Comparison of ENCODE assay signal across 8 cellular contexts in the genomic region with DNA sequence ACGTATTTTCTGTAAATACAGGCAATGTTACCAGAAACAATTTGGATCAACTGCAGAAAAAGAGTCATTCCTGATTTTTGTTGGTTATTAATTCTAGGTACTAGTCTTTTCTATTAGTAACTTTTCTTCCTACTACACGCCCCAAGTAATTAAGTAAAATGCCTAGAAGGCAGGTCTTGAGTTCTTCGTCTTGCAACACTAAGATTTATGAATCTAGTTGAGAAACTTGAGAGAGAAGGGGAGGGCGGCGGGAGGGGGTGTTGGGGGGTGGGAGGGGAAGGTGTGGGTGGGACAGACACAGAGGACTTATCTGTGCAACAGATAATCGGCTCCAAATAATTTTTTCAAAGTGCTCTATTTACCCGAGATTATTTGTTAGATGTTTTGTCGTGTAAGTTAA. TPM values are rescaled to one million over a fixed set of nuclear protein-coding genes. Genes with fewer than 3 reads are reported as not detected.
DNase-seq lines count a peak whose midpoint lies in the region; ATAC-seq, FAIRE-seq and TF ChIP-seq lines count a peak whose summit lies in the region.

No MANE protein-coding gene starts in this region.

- no peaks in the 10 kb centered on the region for H3K9me1 ChIP-seq in keratinocyte (ENCODE audit: control insufficient read depth, extremely low read depth, insufficient read depth, low read length)

- TF ChIP-seq CTCF in keratinocyte (optimal IDR thresholded peaks at IDR 0.05 in 1 of 3, IDR thresholded peaks at IDR 0.05 in 1 of 3, conservative IDR thresholded peaks at IDR 0.05 in 1 of 3; ENCODE audit: extremely low read depth in 1 of 3, insufficient read depth in 2 of 3, low read length in 3 of 3) (no peak), thyroid gland (IDR thresholded peaks at IDR 0.05) (no peak)

- peak overlapping the region; percentile 95 for H3K27ac Mint-ChIP-seq in activated CD8-positive, alpha-beta memory T cell treated with anti-CD3 and anti-CD28 coated beads, Interleukin-2, amount 10 ng/mL, durations not matched to agents 7 days and 5 days
- peak overlapping the region; percentile 91 for H3K27ac Mint-ChIP-seq in activated CD4-positive, alpha-beta memory T cell treated with anti-CD3 and anti-CD28 coated beads, Interleukin-2, amount 10 ng/mL, durations not matched to agents 7 days and 5 days

- H3K27ac ChIP-seq in keratinocyte (ENCODE audit: control insufficient read depth, insufficient read depth, low read length) (peak overlapping the region; percentile 87), thyroid gland (peak overlapping the region in 1 of 3 donors; percentile 93)

- no peaks in the 10 kb centered on the region for H3K9me3 Mint-ChIP-seq in activated CD8-positive, alpha-beta memory T cell treated with anti-CD3 and anti-CD28 coated beads, Interleukin-2, amount 10 ng/mL, durations not matched to agents 7 days and 5 days (ENCODE audit: low read depth)
- H3K9me3 Mint-ChIP-seq in activated CD4-positive, alpha-beta memory T cell treated with anti-CD3 and anti-CD28 coated beads, Interleukin-2, amount 10 ng/mL, durations not matched to agents 7 days and 5 days, result no peaks in the 10 kb centered on the region

- H3K4me1 ChIP-seq in keratinocyte (ENCODE audit: control insufficient read depth, extremely low read depth, insufficient read depth, low read length) (peaks cover 2% of the 10 kb centered on the region), thyroid gland (peaks cover 0 to 12% of the 10 kb centered on the region in 2 donors)

- peaks cover 23% of the 10 kb centered on the region for H3K36me3 Mint-ChIP-seq in activated CD8-positive, alpha-beta memory T cell treated with anti-CD3 and anti-CD28 coated beads, Interleukin-2, amount 10 ng/mL, durations not matched to agents 7 days and 5 days
- peaks cover 34% of the 10 kb centered on the region for H3K36me3 Mint-ChIP-seq in activated CD4-positive, alpha-beta memory T cell treated with anti-CD3 and anti-CD28 coated beads, Interleukin-2, amount 10 ng/mL, durations not matched to agents 7 days and 5 days (ENCODE audit: low read depth)

- no peak for FAIRE-seq in keratinocyte (lab: Jason Lieb, UNC)
- FAIRE-seq in GM12891 (lab: Jason Lieb, UNC), result no peak

- CTCF ChIA-PET in activated CD8-positive, alpha-beta memory T cell treated with anti-CD3 and anti-CD28 coated beads, Interleukin-2, amount 10 ng/mL, durations not matched to agents 7 days and 5 days (lab: Charles Lee), result interaction anchor here (2.0 kb wide), 1 partner anchor 124 kb away, joined by 7 read pairs; no protein-coding TSS in a partner anchor
- CTCF ChIA-PET in activated CD4-positive, alpha-beta memory T cell treated with anti-CD3 and anti-CD28 coated beads, Interleukin-2, amount 10 ng/mL, durations not matched to agents 7 days and 5 days (lab: Charles Lee), result no interaction called here

- POLR2A ChIA-PET in activated CD4-positive, alpha-beta memory T cell treated with anti-CD3 and anti-CD28 coated beads, Interleukin-2, amount 10 ng/mL, durations not matched to agents 7 days and 5 days (lab: Charles Lee), result interaction anchor here (0.8 to 1.7 kb wide), 4 partner anchors 9 to 403 kb away, joined by 3 to 5 read pairs (median 4); partner anchors contain the start of gene STK26

- ATAC-seq in activated CD8-positive, alpha-beta memory T cell treated with anti-CD3 and anti-CD28 coated beads, Interleukin-2, amount 10 ng/mL, durations not matched to agents 7 days and 5 days, result no peak
- ATAC-seq in left lobe of liver, result no peak

- no peak overlapping the region for H2AFZ ChIP-seq in keratinocyte (ENCODE audit: control insufficient read depth, low read length)

- peak overlapping the region; percentile 87 for H3K9ac ChIP-seq in keratinocyte (ENCODE audit: control insufficient read depth, extremely low read depth, insufficient read depth, low read length)

- H3K4me3 ChIP-seq in keratinocyte (ENCODE audit: control insufficient read depth in 2 of 3, extremely low read depth in 1 of 3, insufficient read depth in 2 of 3, low read depth in 1 of 3, low read length in 3 of 3), result peak overlapping the region; percentile 65 to 77 (median 69)
- peak overlapping the region in 2 of 3 donors; percentile 11 to 47 for H3K4me3 ChIP-seq in thyroid gland (replicated peaks in 1 of 3)

- H3K36me3 ChIP-seq in keratinocyte (ENCODE audit: control insufficient read depth in 2 of 2, extremely low read depth in 1 of 2, insufficient read depth in 2 of 2, low read length in 2 of 2), result no peaks in the 10 kb centered on the region
- peaks cover 0 to 4% of the 10 kb centered on the region in 2 donors for H3K36me3 ChIP-seq in thyroid gland

- H4K20me1 ChIP-seq in keratinocyte (ENCODE audit: control insufficient read depth, extremely low read depth, insufficient read depth, low read length), result no peaks in the 10 kb centered on the region

- WGBS in thyroid gland, 2 donors, result 1 to 6% methylated on average over 6 to 8 of the region's 8 CpGs

- intact Hi-C loops in thyroid gland (cut with DNase I), result no loop called here

- peak overlapping the region; percentile 90 for H3K4me3 Mint-ChIP-seq in activated CD8-positive, alpha-beta memory T cell treated with anti-CD3 and anti-CD28 coated beads, Interleukin-2, amount 10 ng/mL, durations not matched to agents 7 days and 5 days
- H3K4me3 Mint-ChIP-seq in activated CD4-positive, alpha-beta memory T cell treated with anti-CD3 and anti-CD28 coated beads, Interleukin-2, amount 10 ng/mL, durations not matched to agents 7 days and 5 days, result peak overlapping the region; percentile 79

- H3K9me3 ChIP-seq in keratinocyte (ENCODE audit: control insufficient read depth, low read depth, low read length) (no peaks in the 10 kb centered on the region), thyroid gland (no peaks in the 10 kb centered on the region)

- H3K4me2 ChIP-seq in keratinocyte (ENCODE audit: control insufficient read depth, extremely low read depth, insufficient read depth, low read depth, low read length), result peak overlapping the region; percentile 74

- peaks cover 16% of the 10 kb centered on the region for H3K79me2 ChIP-seq in keratinocyte (ENCODE audit: control insufficient read depth, insufficient read depth, low read length)

- H3K27me3 Mint-ChIP-seq in activated CD8-positive, alpha-beta memory T cell treated with anti-CD3 and anti-CD28 coated beads, Interleukin-2, amount 10 ng/mL, durations not matched to agents 7 days and 5 days, result no peaks in the 10 kb centered on the region
- H3K27me3 Mint-ChIP-seq in activated CD4-positive, alpha-beta memory T cell treated with anti-CD3 and anti-CD28 coated beads, Interleukin-2, amount 10 ng/mL, durations not matched to agents 7 days and 5 days, result no peaks in the 10 kb centered on the region

- no peak for DNase-seq in activated CD8-positive, alpha-beta memory T cell treated with anti-CD3 and anti-CD28 coated beads, Interleukin-2, amount 10 ng/mL, durations not matched to agents 7 days and 5 days
- DNase-seq in activated CD8-positive, alpha-beta memory T cell treated with anti-CD3 and anti-CD28 coated beads, Interleukin-2, amount 50 U/mL, for 48 hours, result no peak
- no peak for DNase-seq in activated CD4-positive, alpha-beta memory T cell treated with anti-CD3 and anti-CD28 coated beads, Interleukin-2, amount 10 ng/mL, durations not matched to agents 7 days and 5 days
- DNase-seq in keratinocyte (ENCODE audit: low read depth, low spot score) (no peak), thyroid gland (no peak), left lobe of liver (ENCODE audit: low spot score) (no peak), NCI-H187 treated with DMSO at 0.1 percent for 48 hours (lab: John Stamatoyannopoulos, UW) (no peak), GM12891 (ENCODE audit: insufficient read length, low spot score) (no peak)

- H3K27me3 ChIP-seq in keratinocyte (ENCODE audit: control insufficient read depth, extremely low read depth, insufficient read depth, low read length), result no peaks in the 10 kb centered on the region
- H3K27me3 ChIP-seq in thyroid gland, result no peaks in the 10 kb centered on the region

- dilution Hi-C loops in keratinocyte (cut with MboI; ENCODE audit: extremely low pct_ligation_motif_present, low sequenced_read_pairs), result no loop called here

- H3K4me1 Mint-ChIP-seq in activated CD8-positive, alpha-beta memory T cell treated with anti-CD3 and anti-CD28 coated beads, Interleukin-2, amount 10 ng/mL, durations not matched to agents 7 days and 5 days, result peaks cover 37% of the 10 kb centered on the region
- H3K4me1 Mint-ChIP-seq in activated CD4-positive, alpha-beta memory T cell treated with anti-CD3 and anti-CD28 coated beads, Interleukin-2, amount 10 ng/mL, durations not matched to agents 7 days and 5 days, result peaks cover 43% of the 10 kb centered on the region

- TF ChIP-seq POLR2A in thyroid gland (IDR thresholded peaks at IDR 0.05), result no peak
- TF ChIP-seq POLR2A in GM12891 (IDR thresholded peaks at IDR 0.05; ENCODE audit: low read depth, low read length), result no peak

TF ChIP-seq in GM12891, 5 proteins besides CTCF, POLR2A, EP300 and RAD21:
- TF ChIP-seq TAF1 (IDR thresholded peaks at IDR 0.05; ENCODE audit: low read depth, low read length), result no peak
- TF ChIP-seq POU2F2 (IDR thresholded peaks at IDR 0.05; ENCODE audit: low read depth, low read length), result no peak
- no peak for TF ChIP-seq PAX5 (IDR thresholded peaks at IDR 0.05; ENCODE audit: insufficient read depth, low read length, severe bottlenecking)
- TF ChIP-seq SPI1 (IDR thresholded peaks at IDR 0.05; ENCODE audit: low read depth, low read length), result no peak
- no peak for TF ChIP-seq POLR2AphosphoS5 (IDR thresholded peaks at IDR 0.05; ENCODE audit: low read depth, low read length)

RNA-seq across cellular contexts. Expression of gene RAP2C, which starts 3.0 kb away (rescaled TPM):
- 10 to 100 TPM; 32.5 to 39.7 TPM for total RNA-seq in activated CD8-positive, alpha-beta memory T cell treated with anti-CD3 and anti-CD28 coated beads, Interleukin-2, amount 10 ng/mL, durations not matched to agents 7 days and 5 days
- 10 to 100 TPM; 47.1 to 47.8 TPM for total RNA-seq in activated CD4-positive, alpha-beta memory T cell treated with anti-CD3 and anti-CD28 coated beads, Interleukin-2, amount 10 ng/mL, durations not matched to agents 7 days and 5 days
- polyA plus RNA-seq in keratinocyte, result 11.3 to 15.1 TPM (median 13.5 TPM) in 3 replicates
- polyA plus RNA-seq in keratinocyte (2011; ENCODE audit: low read depth), result 47.6 TPM
- polyA plus RNA-seq in keratinocyte (2011; cell fraction: cytosol; rRNA removed), result 8.5 and 13.6 TPM in 2 replicates
- 10.2 and 11.6 TPM in 2 replicates for polyA plus RNA-seq in keratinocyte (2011; cell fraction: nucleus; rRNA removed)
- polyA plus RNA-seq in keratinocyte (2012; ENCODE audit: low replicate concordance), result 21.6 and 22.7 TPM in 2 replicates
- polyA minus RNA-seq in keratinocyte, result 10.4 to 18.2 TPM (median 11.3 TPM) in 3 replicates
- polyA minus RNA-seq in keratinocyte (2011; cell fraction: cytosol; rRNA and poly(A)+ RNA removed), result 14.4 TPM
- 4.9 and 9.4 TPM in 2 replicates for polyA minus RNA-seq in keratinocyte (2011; cell fraction: nucleus; rRNA and poly(A)+ RNA removed)
- total RNA-seq in thyroid gland (10 to 100 TPM; 13.3 to 16.7 (median 14.6) TPM), left lobe of liver (30.1 TPM)
- 20.6 TPM for polyA plus RNA-seq in GM12891 (2012; ENCODE audit: low read depth, missing spikeins)
